Comparison of ENCODE assay signal across 1 cellular context in genomic region chr7:4775281-4776159, GRCh38.
TF ChIP-seq lines count a peak whose summit lies in the region.

Gene AP5Z1, plus strand, starts transcription at chr7:4775623. Its CDS starts 93 bp downstream, at chr7:4775716.

TF ChIP-seq in HepG2, 621 proteins besides CTCF, POLR2A, EP300 and RAD21 (continued from another document and continues in another):
- TF ChIP-seq THRA (CRISPR knock-in tag; IDR thresholded peaks at IDR 0.05; ENCODE audit: borderline replicate concordance) (peak; percentile 52), GATAD1 (CRISPR knock-in tag; IDR thresholded peaks at IDR 0.05) (peak; percentile 99), UBTF (CRISPR knock-in tag; IDR thresholded peaks at IDR 0.05) (peak; percentile 69), ZNF317 (CRISPR knock-in tag; IDR thresholded peaks at IDR 0.05) (peak; percentile 56; the same call in 1 of the 2 replicates), ZHX1 (CRISPR knock-in tag; IDR thresholded peaks at IDR 0.05; ENCODE audit: low read depth) (0 out of 2 replicates have a peak, but pooled peaks have one; percentile 69), ATF4 (CRISPR knock-in tag; IDR thresholded peaks at IDR 0.05) (peak in 1 of 2 experiments; percentile 63; a peak in 2 of 4 replicates), RCOR2 (CRISPR knock-in tag; IDR thresholded peaks at IDR 0.05) (no peak), ZFP1 (CRISPR knock-in tag; IDR thresholded peaks at IDR 0.05) (0 out of 2 replicates have a peak, but pooled peaks have one; percentile 26), NR2C2 (CRISPR knock-in tag; IDR thresholded peaks at IDR 0.05; ENCODE audit: borderline replicate concordance) (peak; percentile 99), ZNF709 (CRISPR knock-in tag; IDR thresholded peaks at IDR 0.05) (0 out of 2 replicates have a peak, but pooled peaks have one; percentile 70), FOSL2 (CRISPR knock-in tag; IDR thresholded peaks at IDR 0.05) (peak; percentile 55), ZNF224 (CRISPR knock-in tag; IDR thresholded peaks at IDR 0.05) (no peak), ZFX (CRISPR knock-in tag; IDR thresholded peaks at IDR 0.05; ENCODE audit: low read depth) (peak; percentile 69; the same call in 1 of the 2 replicates), ZNF296 (CRISPR knock-in tag; conservative IDR thresholded peaks at IDR 0.05) (no peak; the same call in 1 of the 2 replicates), KAT7 (CRISPR knock-in tag; IDR thresholded peaks at IDR 0.05; ENCODE audit: borderline replicate concordance) (peak; percentile 74), AHR (CRISPR knock-in tag; IDR thresholded peaks at IDR 0.05) (0 out of 2 replicates have a peak, but pooled peaks have one; percentile 56), ZNF441 (CRISPR knock-in tag; IDR thresholded peaks at IDR 0.05; ENCODE audit: borderline replicate concordance) (0 out of 2 replicates have a peak, but pooled peaks have one; percentile 13), RAD51 (IDR thresholded peaks at IDR 0.05; ENCODE audit: borderline replicate concordance) (peak; percentile 100), MAF1 (CRISPR knock-in tag; IDR thresholded peaks at IDR 0.05; ENCODE audit: borderline replicate concordance) (peak; percentile 71; the same call in 1 of the 2 replicates), BORCS8-MEF2B (CRISPR knock-in tag; IDR thresholded peaks at IDR 0.05) (peak; percentile 61), ZNF44 (CRISPR knock-in tag; IDR thresholded peaks at IDR 0.05) (0 out of 2 replicates have a peak, but pooled peaks have one; percentile 39), ZSCAN9 (CRISPR knock-in tag; IDR thresholded peaks at IDR 0.05; ENCODE audit: borderline replicate concordance) (0 out of 2 replicates have a peak, but pooled peaks have one; percentile 41), ZSCAN21 (CRISPR knock-in tag; IDR thresholded peaks at IDR 0.05; ENCODE audit: borderline replicate concordance) (peak; percentile 15; the same call in 1 of the 2 replicates), HIVEP1 (CRISPR knock-in tag; IDR thresholded peaks at IDR 0.05) (peak; percentile 64; the same call in 1 of the 2 replicates), LCORL (IDR thresholded peaks at IDR 0.05) (no peak), LCORL (CRISPR knock-in tag; IDR thresholded peaks at IDR 0.05) (peak; percentile 87), TEAD3 (CRISPR knock-in tag; optimal IDR thresholded peaks at IDR 0.05; ENCODE audit: borderline replicate concordance) (peak; percentile 21), HMG20B (CRISPR knock-in tag; conservative IDR thresholded peaks at IDR 0.05) (no peak), NFKBIZ (CRISPR knock-in tag; IDR thresholded peaks at IDR 0.05) (no peak; the same call in 1 of the 2 replicates), ZNF883 (CRISPR knock-in tag; IDR thresholded peaks at IDR 0.05; ENCODE audit: not compliant biosample characterization) (no peak), GMEB2 (CRISPR knock-in tag; IDR thresholded peaks at IDR 0.05; ENCODE audit: low read depth) (peak; percentile 91), U2AF2 (IDR thresholded peaks at IDR 0.05; ENCODE audit: low read depth, low read length) (0 out of 2 replicates have a peak, but pooled peaks have one; percentile 52), HNF4A (CRISPR knock-in tag; IDR thresholded peaks at IDR 0.05) (peak; percentile 47; the same call in 1 of the 2 replicates), THAP11 (CRISPR knock-in tag; IDR thresholded peaks at IDR 0.05) (peak; percentile 93), TBX2 (CRISPR knock-in tag; IDR thresholded peaks at IDR 0.05; ENCODE audit: borderline replicate concordance) (peak; percentile 44; the same call in 1 of the 2 replicates), MLXIP (CRISPR knock-in tag; IDR thresholded peaks at IDR 0.05; ENCODE audit: borderline replicate concordance) (no peak), ZBTB38 (CRISPR knock-in tag; IDR thresholded peaks at IDR 0.05) (0 out of 2 replicates have a peak, but pooled peaks have one; percentile 18), ZNF790 (CRISPR knock-in tag; IDR thresholded peaks at IDR 0.05; ENCODE audit: borderline replicate concordance) (no peak), MXD3 (CRISPR knock-in tag; IDR thresholded peaks at IDR 0.05) (peak; percentile 73), ZNF891 (CRISPR knock-in tag; IDR thresholded peaks at IDR 0.05) (peak; percentile 70), USF2 (IDR thresholded peaks at IDR 0.05; ENCODE audit: low read depth, low read length) (peak; percentile 100), USF2 (CRISPR knock-in tag; IDR thresholded peaks at IDR 0.05; ENCODE audit: borderline replicate concordance) (peak; percentile 100; the same call in 1 of the 2 replicates), ZNF460 (CRISPR knock-in tag; IDR thresholded peaks at IDR 0.05; ENCODE audit: borderline replicate concordance) (peak; percentile 8; the same call in 1 of the 2 replicates), RFXANK (CRISPR knock-in tag; IDR thresholded peaks at IDR 0.05) (no peak)
